ENCODE assay signal across 1 cellular context in the genomic region with DNA sequence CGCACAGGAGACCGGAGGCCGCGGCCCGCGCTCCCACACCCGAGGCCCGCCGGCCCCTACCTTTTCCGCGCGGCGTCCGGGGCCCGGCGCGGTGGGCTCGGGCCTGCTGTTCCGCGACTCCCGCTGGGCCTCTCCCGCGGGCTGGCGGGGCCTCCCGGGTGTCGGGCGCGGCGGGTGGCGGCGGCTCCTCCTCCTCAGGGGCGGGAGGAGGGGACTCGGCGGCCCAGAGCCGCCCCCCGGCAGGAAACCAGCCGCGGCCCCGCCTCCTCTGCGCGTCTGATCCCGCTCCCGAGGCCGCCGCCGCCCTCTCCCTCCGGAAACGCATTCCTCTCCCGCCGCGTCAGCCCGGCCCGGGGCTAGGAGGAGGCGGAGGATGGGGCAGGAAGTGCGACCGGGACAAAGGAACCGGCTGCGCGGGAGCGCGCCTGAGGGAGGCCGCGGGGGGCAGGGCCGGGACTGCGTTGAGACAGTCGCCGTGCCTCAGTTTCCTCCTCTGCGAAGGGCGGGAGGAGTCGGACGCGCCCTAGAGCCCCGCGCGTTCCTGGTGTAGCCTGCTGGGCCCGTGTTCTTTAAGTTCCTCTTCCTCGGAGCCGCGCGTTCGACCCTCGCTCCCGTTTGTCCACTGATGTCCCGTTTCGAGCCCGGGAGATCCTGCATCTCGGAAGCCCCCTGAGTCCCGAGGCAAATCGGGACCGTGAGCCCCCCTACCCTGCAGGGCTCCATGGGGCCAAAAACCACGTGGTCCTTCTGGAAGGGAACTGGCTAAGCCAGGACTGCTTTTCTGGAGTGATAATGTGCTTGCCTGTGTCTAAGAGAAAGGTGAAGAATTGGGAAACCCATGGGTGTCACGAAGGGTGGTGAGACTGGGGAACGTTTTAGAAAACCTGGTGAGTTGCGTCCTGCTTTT.
A peak's percentile ranks its signal among the peaks of the same experiment; 100 is the strongest.
TF ChIP-seq lines count a peak whose summit lies in the region.

Gene ITGB1, minus strand, starts transcription at position 146 of the 907 bp plus-strand sequence. CDS start 22,672 bp downstream, outside the sequence.

TF ChIP-seq in SK-N-SH treated with all-trans-retinoic acid at 6 μM for 48 hours, 23 proteins besides CTCF, POLR2A, EP300 and RAD21 (continued from another document):
- no peak for TF ChIP-seq CREB5 (CRISPR knock-in tag; IDR thresholded peaks at IDR 0.05; ENCODE audit: low read depth)
- TF ChIP-seq BACH2 (CRISPR knock-in tag; IDR thresholded peaks at IDR 0.05; ENCODE audit: borderline replicate concordance) = no peak
- no peak for TF ChIP-seq TOX (CRISPR knock-in tag; IDR thresholded peaks at IDR 0.05; ENCODE audit: borderline replicate concordance)
- TF ChIP-seq OSR1 (CRISPR knock-in tag; IDR thresholded peaks at IDR 0.05) = no peak
- no peak for TF ChIP-seq ISL1 (CRISPR knock-in tag; IDR thresholded peaks at IDR 0.05)
- TF ChIP-seq ZNF565 (CRISPR knock-in tag; conservative IDR thresholded peaks at IDR 0.05; ENCODE audit: low read depth) = no peak
- 0 out of 2 replicates have a peak, but pooled peaks have one; percentile 43 for TF ChIP-seq CSDC2 (CRISPR knock-in tag; IDR thresholded peaks at IDR 0.05)
- TF ChIP-seq ZFP3 (CRISPR knock-in tag; IDR thresholded peaks at IDR 0.05) = peak; percentile 78; the same call in 1 of the 2 replicates
- TF ChIP-seq, protein P1, sequence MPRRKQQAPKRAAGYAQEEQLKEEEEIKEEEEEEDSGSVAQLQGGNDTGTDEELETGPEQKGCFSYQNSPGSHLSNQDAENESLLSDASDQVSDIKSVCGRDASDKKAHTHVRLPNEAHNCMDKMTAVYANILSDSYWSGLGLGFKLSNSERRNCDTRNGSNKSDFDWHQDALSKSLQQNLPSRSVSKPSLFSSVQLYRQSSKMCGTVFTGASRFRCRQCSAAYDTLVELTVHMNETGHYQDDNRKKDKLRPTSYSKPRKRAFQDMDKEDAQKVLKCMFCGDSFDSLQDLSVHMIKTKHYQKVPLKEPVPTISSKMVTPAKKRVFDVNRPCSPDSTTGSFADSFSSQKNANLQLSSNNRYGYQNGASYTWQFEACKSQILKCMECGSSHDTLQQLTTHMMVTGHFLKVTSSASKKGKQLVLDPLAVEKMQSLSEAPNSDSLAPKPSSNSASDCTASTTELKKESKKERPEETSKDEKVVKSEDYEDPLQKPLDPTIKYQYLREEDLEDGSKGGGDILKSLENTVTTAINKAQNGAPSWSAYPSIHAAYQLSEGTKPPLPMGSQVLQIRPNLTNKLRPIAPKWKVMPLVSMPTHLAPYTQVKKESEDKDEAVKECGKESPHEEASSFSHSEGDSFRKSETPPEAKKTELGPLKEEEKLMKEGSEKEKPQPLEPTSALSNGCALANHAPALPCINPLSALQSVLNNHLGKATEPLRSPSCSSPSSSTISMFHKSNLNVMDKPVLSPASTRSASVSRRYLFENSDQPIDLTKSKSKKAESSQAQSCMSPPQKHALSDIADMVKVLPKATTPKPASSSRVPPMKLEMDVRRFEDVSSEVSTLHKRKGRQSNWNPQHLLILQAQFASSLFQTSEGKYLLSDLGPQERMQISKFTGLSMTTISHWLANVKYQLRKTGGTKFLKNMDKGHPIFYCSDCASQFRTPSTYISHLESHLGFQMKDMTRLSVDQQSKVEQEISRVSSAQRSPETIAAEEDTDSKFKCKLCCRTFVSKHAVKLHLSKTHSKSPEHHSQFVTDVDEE (CRISPR knock-in tag; IDR thresholded peaks at IDR 0.05) = peak; percentile 83
- no peak for TF ChIP-seq ESRRG (CRISPR knock-in tag; IDR thresholded peaks at IDR 0.05)
- no peak for TF ChIP-seq RARB (CRISPR knock-in tag; IDR thresholded peaks at IDR 0.05)
- TF ChIP-seq ZNF70 (CRISPR knock-in tag; IDR thresholded peaks at IDR 0.05) = no peak; the same call in 1 of the 2 replicates
